In genomic region chr21:33324311-33325221, GRCh38 we compare ENCODE assay signal across 9 cellular contexts. TPM values are rescaled to one million over a fixed set of nuclear protein-coding genes. Genes with fewer than 3 reads are reported as not detected.
A peak's percentile ranks its signal among the peaks of the same experiment; 100 is the strongest.
DNase-seq lines count a peak whose midpoint lies in the region; ATAC-seq lines count a peak whose summit lies in the region.
"Had no signal": no experiment of that assay in that cellular context is flagged by ENCODE, and none has a peak within 500 bp of the region (broad histone marks: within the 10 kb centered on the region; RNA-seq: fewer than 3 reads in every experiment).

Gene IFNAR1, plus strand, starts transcription at chr21:33324970. Its CDS starts 86 bp downstream, at chr21:33325056.

- peaks cover 7% of the 10 kb centered on the region for H3K36me3 Mint-ChIP-seq in activated CD4-positive, alpha-beta T cell treated with anti-CD3 and anti-CD28 coated beads, Interleukin-2, amount 10 ng/mL, durations not matched to agents 24 days and 14 days (ENCODE audit: low read depth)

- H3K9me3 Mint-ChIP-seq in activated CD4-positive, alpha-beta T cell treated with anti-CD3 and anti-CD28 coated beads, Interleukin-2, amount 10 ng/mL, durations not matched to agents 24 days and 14 days = no peaks in the 10 kb centered on the region

- no peak within 1 kb of the TSS for H3K4me3 Mint-ChIP-seq in activated CD4-positive, alpha-beta T cell treated with anti-CD3 and anti-CD28 coated beads, Interleukin-2, amount 10 ng/mL, durations not matched to agents 24 days and 14 days

- peak within 1 kb of the TSS; percentile 85 to 98 (median 92) for H3K4me2 ChIP-seq in BLaER1 treated with 17β-estradiol and CSF1 and Interleukin-3, amounts not matched to agents 10 nM and 100 nM

- peaks cover 7 to 25% (median 17%) of the 10 kb centered on the region in 11 experiments; a peak in 14 of 22 replicates for H3K36me3 ChIP-seq in BLaER1 treated with 17β-estradiol and CSF1 and Interleukin-3, amounts not matched to agents 10 nM and 100 nM

- intact Hi-C loops in activated CD4-positive, alpha-beta T cell treated with anti-CD3 and anti-CD28 coated beads, Interleukin-2, amount 10 ng/mL, durations not matched to agents 24 days and 14 days (cut with micrococcal nuclease) = loop anchor here (1.0 to 5.0 kb wide), 8 partner anchors 38 to 125 kb away; partner anchors contain the start of genes IFNAR2 and IL10RB

- H3K27me3 ChIP-seq in BLaER1 treated with 17β-estradiol and CSF1 and Interleukin-3, amounts not matched to agents 10 nM and 100 nM = no peaks in the 10 kb centered on the region

- H4K20me1 ChIP-seq in BLaER1 treated with 17β-estradiol and CSF1 and Interleukin-3, amounts not matched to agents 10 nM and 100 nM = peaks cover 0 to 32% (median 6%) of the 10 kb centered on the region in 11 experiments; a peak in 8 of 22 replicates

- H3K4me3 ChIP-seq in BLaER1 treated with 17β-estradiol and CSF1 and Interleukin-3, amounts not matched to agents 10 nM and 100 nM = peak within 1 kb of the TSS; percentile 75 to 96 (median 86)

- peaks cover 19% of the 10 kb centered on the region for H3K4me1 Mint-ChIP-seq in activated CD4-positive, alpha-beta T cell treated with anti-CD3 and anti-CD28 coated beads, Interleukin-2, amount 10 ng/mL, durations not matched to agents 24 days and 14 days
- H3K4me1 Mint-ChIP-seq: nephron had no signal

- no peak within 1 kb of the TSS for H3K27ac Mint-ChIP-seq in activated CD4-positive, alpha-beta T cell treated with anti-CD3 and anti-CD28 coated beads, Interleukin-2, amount 10 ng/mL, durations not matched to agents 24 days and 14 days
- H3K27ac Mint-ChIP-seq: nephron had no signal

- H3K9ac ChIP-seq in BLaER1 treated with 17β-estradiol and CSF1 and Interleukin-3, amounts not matched to agents 10 nM and 100 nM = peak within 1 kb of the TSS; percentile 91 to 99 (median 96)

- peak; percentile 72 for ATAC-seq in GM19328 (IDR thresholded peaks at IDR 0.05; ENCODE audit: unreplicated experiment)
- peak; percentile 63 for ATAC-seq in HG03469 (IDR thresholded peaks at IDR 0.05; ENCODE audit: unreplicated experiment)
- ATAC-seq in left lobe of liver = peak; percentile 94

- peaks cover 16 to 35% (median 28%) of the 10 kb centered on the region in 10 experiments for H3K4me1 ChIP-seq in BLaER1 treated with 17β-estradiol and CSF1 and Interleukin-3, amounts not matched to agents 10 nM and 100 nM

- DNase-seq in NCI-H526 (lab: John Stamatoyannopoulos, UW) (peak; percentile 94 to 99), cortex of kidney (lab: John Stamatoyannopoulos, UW) (peak; percentile 74), left lobe of liver (ENCODE audit: low spot score) (peak; percentile 98)
- DNase-seq in activated CD4-positive, alpha-beta T cell treated with anti-CD3 and anti-CD28 coated beads, Interleukin-2, amount 10 ng/mL, durations not matched to agents 24 days and 14 days = peak; percentile 99
- DNase-seq in stimulated activated CD4-positive, alpha-beta T cell treated with anti-CD3 and anti-CD28 coated beads, Interleukin-2, amount 100 ng/mL, for 4 hours (ENCODE audit: low read depth) = peak; percentile 97

- peaks cover 0 to 8% (median 0%) of the 10 kb centered on the region in 11 experiments; a peak in 3 of 22 replicates for H3K9me3 ChIP-seq in BLaER1 treated with 17β-estradiol and CSF1 and Interleukin-3, amounts not matched to agents 10 nM and 100 nM (replicated peaks in 1 of 11)

- peaks cover 4% of the 10 kb centered on the region for H3K27me3 Mint-ChIP-seq in activated CD4-positive, alpha-beta T cell treated with anti-CD3 and anti-CD28 coated beads, Interleukin-2, amount 10 ng/mL, durations not matched to agents 24 days and 14 days

- peak within 1 kb of the TSS; percentile 90 to 100 (median 96) for H3K27ac ChIP-seq in BLaER1 treated with 17β-estradiol and CSF1 and Interleukin-3, amounts not matched to agents 10 nM and 100 nM

RNA-seq across cellular contexts. Expression of gene IFNAR1, which starts in this region (rescaled TPM):
- total RNA-seq in activated CD4-positive, alpha-beta T cell treated with anti-CD3 and anti-CD28 coated beads, Interleukin-2, amount 10 ng/mL, durations not matched to agents 24 days and 14 days = 19.0 and 24.0 TPM in 2 replicates
- 47.6 TPM for total RNA-seq in left lobe of liver

Comparison
In these comparisons a context has a peak if more than half of its experiments do, and no peak if none do; other contexts are left out.
1. Peak in every context shown above with its lines: DNase-seq, ATAC-seq, H3K4me3 ChIP-seq and H3K27ac ChIP-seq.